In the genomic region with DNA sequence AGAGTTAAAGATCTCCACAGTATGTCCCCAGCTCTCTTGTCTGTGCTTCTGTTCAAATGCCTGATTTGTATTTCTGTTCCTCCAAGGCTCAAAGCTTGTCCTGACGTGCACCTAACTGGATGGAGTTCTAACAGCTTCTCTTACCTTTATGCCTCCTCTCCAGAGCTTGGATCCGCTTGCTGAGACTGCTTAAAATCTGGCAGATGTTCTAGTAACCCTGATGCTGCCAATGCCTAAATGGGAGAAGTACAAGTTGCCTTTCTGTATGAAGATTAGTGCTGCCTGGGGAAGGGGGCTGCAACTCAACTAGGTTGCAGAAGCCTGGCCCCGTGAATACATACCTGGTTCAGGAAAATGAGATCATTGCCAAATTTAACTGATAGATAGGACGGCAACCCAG, we compare ENCODE assay signal across 1 cellular context.
TF ChIP-seq lines count a peak whose summit lies in the region.

No MANE protein-coding gene starts in this region.

TF ChIP-seq in H1, 55 proteins besides CTCF, POLR2A, EP300 and RAD21:
- TF ChIP-seq EGR1 (IDR thresholded peaks at IDR 0.05; ENCODE audit: borderline replicate concordance, low read depth, low read length): no peak
- TF ChIP-seq FOSL1 (IDR thresholded peaks at IDR 0.05; ENCODE audit: insufficient read depth, low read depth, low read length): no peak
- TF ChIP-seq RXRA (IDR thresholded peaks at IDR 0.05; ENCODE audit: insufficient read depth, low read depth, low read length): no peak
- TF ChIP-seq TEAD4 (IDR thresholded peaks at IDR 0.05; ENCODE audit: low read depth, low read length): no peak
- TF ChIP-seq CEBPB (IDR thresholded peaks at IDR 0.05; ENCODE audit: low read depth, low read length): no peak
- no peak for TF ChIP-seq RBBP5 (IDR thresholded peaks at IDR 0.05; ENCODE audit: borderline replicate concordance, low read depth, low read length)
- no peak for TF ChIP-seq PHF8 (conservative IDR thresholded peaks at IDR 0.05; ENCODE audit: low read depth, low read length)
- TF ChIP-seq SUZ12 (IDR thresholded peaks at IDR 0.05; ENCODE audit: low read length): no peak
- TF ChIP-seq, protein P1, sequence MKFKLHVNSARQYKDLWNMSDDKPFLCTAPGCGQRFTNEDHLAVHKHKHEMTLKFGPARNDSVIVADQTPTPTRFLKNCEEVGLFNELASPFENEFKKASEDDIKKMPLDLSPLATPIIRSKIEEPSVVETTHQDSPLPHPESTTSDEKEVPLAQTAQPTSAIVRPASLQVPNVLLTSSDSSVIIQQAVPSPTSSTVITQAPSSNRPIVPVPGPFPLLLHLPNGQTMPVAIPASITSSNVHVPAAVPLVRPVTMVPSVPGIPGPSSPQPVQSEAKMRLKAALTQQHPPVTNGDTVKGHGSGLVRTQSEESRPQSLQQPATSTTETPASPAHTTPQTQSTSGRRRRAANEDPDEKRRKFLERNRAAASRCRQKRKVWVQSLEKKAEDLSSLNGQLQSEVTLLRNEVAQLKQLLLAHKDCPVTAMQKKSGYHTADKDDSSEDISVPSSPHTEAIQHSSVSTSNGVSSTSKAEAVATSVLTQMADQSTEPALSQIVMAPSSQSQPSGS (IDR thresholded peaks at IDR 0.05; ENCODE audit: low read length): no peak
- TF ChIP-seq BRCA1 (IDR thresholded peaks at IDR 0.05; ENCODE audit: low read depth, low read length): no peak
- no peak for TF ChIP-seq CHD1 (IDR thresholded peaks at IDR 0.05; ENCODE audit: low read depth, low read length)
- TF ChIP-seq CBX5 (IDR thresholded peaks at IDR 0.05; ENCODE audit: low read depth, low read length): no peak
- TF ChIP-seq CREB1 (IDR thresholded peaks at IDR 0.05): no peak
- no peak for TF ChIP-seq RNF2 (IDR thresholded peaks at IDR 0.05; ENCODE audit: borderline replicate concordance, low read depth, low read length, missing control alignments, poor library complexity, severe bottlenecking)
- TF ChIP-seq BCL11A (IDR thresholded peaks at IDR 0.05; ENCODE audit: low read depth in 2 of 2, low read length in 2 of 2): no peak
